In genomic region chrX:109281478-109282275, GRCh38 we compare ENCODE assay signal across 10 cellular contexts.
DNase-seq lines count a peak whose midpoint lies in the region; ATAC-seq, FAIRE-seq and TF ChIP-seq lines count a peak whose summit lies in the region.
"Had no signal": no experiment of that assay in that cellular context is flagged by ENCODE, and none has a peak within 500 bp of the region (broad histone marks: within the 10 kb centered on the region; RNA-seq: fewer than 3 reads in every experiment).

No MANE protein-coding gene starts in this region.

- ATAC-seq in GM18868 (IDR thresholded peaks at IDR 0.05; ENCODE audit: unreplicated experiment) (peak; percentile 83), HG02610 (IDR thresholded peaks at IDR 0.05; ENCODE audit: unreplicated experiment) (peak; percentile 87)

- TF ChIP-seq EP300 in suprapubic skin (IDR thresholded peaks at IDR 0.05): no peak

- H3K56ac ChIP-seq in mesendoderm (ENCODE audit: low read length): no peak overlapping the region

- no peak for FAIRE-seq in frontal cortex (lab: Jason Lieb, UNC)

- no peak overlapping the region for H2BK15ac ChIP-seq in mesendoderm (replicated peaks; ENCODE audit: low read depth)

- H3K9ac ChIP-seq in MM.1S (ENCODE audit: low read length) (no peak overlapping the region), mesendoderm (ENCODE audit: low read length) (no peak overlapping the region)

- H3K27ac ChIP-seq in MM.1S (ENCODE audit: low read length): peak overlapping the region; percentile 9; the same call in 1 of the 2 replicates
- H3K27ac ChIP-seq in mesendoderm (ENCODE audit: low read depth, low read length): no peak overlapping the region
- no peak overlapping the region for H3K27ac ChIP-seq in suprapubic skin
- H3K27ac ChIP-seq: colonic mucosa had no signal

- no peak overlapping the region for H2BK120ac ChIP-seq in mesendoderm (ENCODE audit: low read depth, low read length)

- H3K79me2 ChIP-seq in MM.1S (ENCODE audit: low read length): no peaks in the 10 kb centered on the region
- H3K79me2 ChIP-seq in mesendoderm (ENCODE audit: control insufficient read depth, insufficient read depth, low read length): no peaks in the 10 kb centered on the region

- H2AK5ac ChIP-seq in mesendoderm (ENCODE audit: low read length): no peak overlapping the region

- H3K4ac ChIP-seq in mesendoderm (ENCODE audit: low read depth, low read length): no peak overlapping the region

- TF ChIP-seq POLR2A in suprapubic skin (IDR thresholded peaks at IDR 0.05): no peak

- no peak overlapping the region for H3K23ac ChIP-seq in mesendoderm (ENCODE audit: low read length)

- H3K4me2 ChIP-seq in MM.1S (ENCODE audit: low read depth, low read length) (peak overlapping the region; percentile 12; the same call in 1 of the 2 replicates), mesendoderm (ENCODE audit: low read length) (no peak overlapping the region)

- H2AFZ ChIP-seq in MM.1S (ENCODE audit: low read length): no peak overlapping the region

- H3K9me3 ChIP-seq in MM.1S (replicated peaks; ENCODE audit: insufficient read depth, low read length) (no peaks in the 10 kb centered on the region), suprapubic skin (no peaks in the 10 kb centered on the region)
- H3K9me3 ChIP-seq: colonic mucosa had no signal

- DNase-seq in MM.1S (peak; percentile 55), mesendoderm (peak; percentile 65), NCI-H2227 treated with DMSO at 0.1 percent for 48 hours (lab: John Stamatoyannopoulos, UW) (no peak), suprapubic skin (ENCODE audit: low spot score in 2 of 2) (no peak), frontal cortex (ENCODE audit: low spot score in 2 of 2) (no peak), superior temporal gyrus (ENCODE audit: extremely low spot score) (no peak)
- DNase-seq: activated B cell treated with CpG ODN at 0.5 μM for 24 hours, colonic mucosa had no signal

- H3K79me1 ChIP-seq in mesendoderm (ENCODE audit: low read length): no peaks in the 10 kb centered on the region

- H4K20me1 ChIP-seq in MM.1S (ENCODE audit: insufficient read depth, low read length): no peaks in the 10 kb centered on the region

- H3K18ac ChIP-seq in mesendoderm (ENCODE audit: low read length): no peak overlapping the region

- no peak overlapping the region for H2BK5ac ChIP-seq in mesendoderm (ENCODE audit: low read length)

- no CpG with 5 or more reads among the region's 3 CpGs for WGBS in mesendoderm (ENCODE audit: extremely low coverage, insufficient coverage, low lambda C conversion rate)
- WGBS in suprapubic skin: 30% methylated on average over 3 of the region's 3 CpGs

- no peak overlapping the region for H3K4me3 ChIP-seq in MM.1S (ENCODE audit: low read length)
- no peak overlapping the region for H3K4me3 ChIP-seq in mesendoderm (ENCODE audit: low read length)
- no peak overlapping the region for H3K4me3 ChIP-seq in suprapubic skin
- H3K4me3 ChIP-seq: colonic mucosa had no signal

- no peaks in the 10 kb centered on the region for H3K36me3 ChIP-seq in MM.1S (replicated peaks; ENCODE audit: insufficient read depth, low read length)
- no peaks in the 10 kb centered on the region for H3K36me3 ChIP-seq in mesendoderm (ENCODE audit: control insufficient read depth, insufficient read depth, low read length)
- no peaks in the 10 kb centered on the region for H3K36me3 ChIP-seq in suprapubic skin
- H3K36me3 ChIP-seq: colonic mucosa had no signal

- TF ChIP-seq CTCF in MM.1S (IDR thresholded peaks at IDR 0.05; ENCODE audit: low read length): no peak
- no peak for TF ChIP-seq CTCF in suprapubic skin (IDR thresholded peaks at IDR 0.05)

- no peaks in the 10 kb centered on the region for H3K9me2 ChIP-seq in MM.1S (replicated peaks; ENCODE audit: insufficient read depth, low read length)

- no peak overlapping the region for H4K8ac ChIP-seq in mesendoderm (ENCODE audit: low read depth, low read length)

- no peaks in the 10 kb centered on the region for H3K27me3 ChIP-seq in MM.1S (replicated peaks; ENCODE audit: insufficient read depth, low read length)
- no peaks in the 10 kb centered on the region for H3K27me3 ChIP-seq in mesendoderm (ENCODE audit: insufficient read depth, low read length, poor library complexity)
- H3K27me3 ChIP-seq in suprapubic skin: no peaks in the 10 kb centered on the region
- H3K27me3 ChIP-seq: colonic mucosa had no signal

- H3K4me1 ChIP-seq in MM.1S (ENCODE audit: low read length): peaks cover 15% of the 10 kb centered on the region
- H3K4me1 ChIP-seq in mesendoderm (ENCODE audit: control insufficient read depth, low read depth, low read length): no peaks in the 10 kb centered on the region
- H3K4me1 ChIP-seq in suprapubic skin: no peaks in the 10 kb centered on the region
- H3K4me1 ChIP-seq: colonic mucosa had no signal

- peaks cover 12% of the 10 kb centered on the region for H3F3A ChIP-seq in MM.1S (ENCODE audit: insufficient read depth, low read length)

- no peak overlapping the region for H4K5ac ChIP-seq in mesendoderm (ENCODE audit: low read length)

Comparison
In these comparisons a context has a peak if more than half of its experiments do, and no peak if none do; other contexts are left out.
1. DNase-seq: peak in MM.1S (single experiment) and mesendoderm (single experiment); none in NCI-H2227 treated with DMSO at 0.1 percent for 48 hours (single experiment), suprapubic skin (0 of 2), frontal cortex (0 of 2) and superior temporal gyrus (single experiment).